ENCODE assay signal across 17 cellular contexts in genomic region chr18:26747131-26747475, GRCh38.
DNase-seq lines count a peak whose midpoint lies in the region; ATAC-seq and TF ChIP-seq lines count a peak whose summit lies in the region.
"Had no signal": no experiment of that assay in that cellular context is flagged by ENCODE, and none has a peak within 500 bp of the region (broad histone marks: within the 10 kb centered on the region; RNA-seq: fewer than 3 reads in every experiment).

No MANE protein-coding gene starts in this region.

- no TSS peak for BruUV-seq in MCF 10A (replicated peaks; lab: Mats Ljungman, UMichigan)

- H3K36me3 ChIP-seq in breast epithelium: no peaks in the 10 kb centered on the region
- no peaks in the 10 kb centered on the region for H3K36me3 ChIP-seq in SK-N-MC (ENCODE audit: insufficient read depth, low read length)
- H3K36me3 ChIP-seq: left lung had no signal

- H3K9me3 Mint-ChIP-seq in MCF 10A (ENCODE audit: unreplicated experiment): no peaks in the 10 kb centered on the region
- H3K9me3 Mint-ChIP-seq: activated B cell treated with CpG ODN at 0.5 μM for 24 hours had no signal

- H3K4me3 Mint-ChIP-seq in MCF 10A (ENCODE audit: unreplicated experiment): peak overlapping the region; percentile 40
- H3K4me3 Mint-ChIP-seq: activated B cell treated with CpG ODN at 0.5 μM for 24 hours had no signal

- no peaks in the 10 kb centered on the region for H3K9me3 ChIP-seq in breast epithelium
- no peaks in the 10 kb centered on the region for H3K9me3 ChIP-seq in SK-N-MC (ENCODE audit: low read depth, low read length)
- H3K9me3 ChIP-seq: left lung, testis had no signal

- H3K27ac Mint-ChIP-seq in MCF 10A (ENCODE audit: low read depth, unreplicated experiment): peak overlapping the region; percentile 71
- H3K27ac Mint-ChIP-seq: activated B cell treated with CpG ODN at 0.5 μM for 24 hours had no signal

- H3K27me3 ChIP-seq in breast epithelium: no peaks in the 10 kb centered on the region
- H3K27me3 ChIP-seq: left lung, testis had no signal

- intact Hi-C loops in MCF 10A (cut with micrococcal nuclease) (no loop called here), breast epithelium (cut with DNase I; ENCODE audit: low total_unique reads) (no loop called here), cardiac septum (cut with DNase I) (no loop called here)

- TF ChIP-seq CTCF in MCF 10A (IDR thresholded peaks at IDR 0.05; ENCODE audit: unreplicated experiment) (no peak), breast epithelium (IDR thresholded peaks at IDR 0.05) (no peak)

- CTCF ChIA-PET in MCF 10A (lab: Yijun Ruan, JAX): interaction anchor here (1.4 kb wide), 1 partner anchor 10 kb away, joined by 5 read pairs; no protein-coding TSS in a partner anchor

- no peaks in the 10 kb centered on the region for H3K36me3 Mint-ChIP-seq in MCF 10A (ENCODE audit: insufficient read depth, unreplicated experiment)

- no peak for TF ChIP-seq POLR2A in breast epithelium (IDR thresholded peaks at IDR 0.05)

- peaks cover 32% of the 10 kb centered on the region for H3K4me1 Mint-ChIP-seq in MCF 10A (ENCODE audit: insufficient read depth, unreplicated experiment)

- H3K27me3 Mint-ChIP-seq in MCF 10A (ENCODE audit: insufficient read depth, unreplicated experiment): no peaks in the 10 kb centered on the region

- no peak overlapping the region for H3K9ac ChIP-seq in SK-N-MC (ENCODE audit: insufficient read length)

- POLR2A ChIA-PET in MCF 10A (lab: Yijun Ruan, JAX): interaction anchor here (0.6 to 2.8 kb wide), 7 partner anchors 10 to 224 kb away, joined by 3 to 44 read pairs (median 5); no protein-coding TSS in a partner anchor

- no peak for ATAC-seq in HG02588 (IDR thresholded peaks at IDR 0.05; ENCODE audit: unreplicated experiment)

- DNase-seq in MCF 10A (ENCODE audit: unreplicated experiment): peak; percentile 54
- no peak for DNase-seq in breast epithelium (ENCODE audit: low spot score in 2 of 2)
- no peak for DNase-seq in SK-N-MC (ENCODE audit: low read depth, low spot score)
- DNase-seq in foreskin melanocyte: peak; percentile 31
- no peak for DNase-seq in NCI-H69 (lab: John Stamatoyannopoulos, UW)
- DNase-seq in ecto neural progenitor cell (ENCODE audit: low spot score): no peak
- no peak for DNase-seq in cardiac septum (ENCODE audit: low spot score)
- DNase-seq: activated B cell treated with CpG ODN at 0.5 μM for 24 hours; amygdala; COR-L47; hypothalamus; left lung; MM.1S; NCI-H2029 treated with DMSO at 0.1 percent for 48 hours; stimulated activated CD4-positive, alpha-beta T cell treated with anti-CD3 and anti-CD28 coated beads, Interleukin-1b, Interleukin-23, amount 100 ng/mL, for 48 hours; testis had no signal

- H3K4me3 ChIP-seq in breast epithelium: no peak overlapping the region
- H3K4me3 ChIP-seq in SK-N-MC: peak overlapping the region; percentile 60
- H3K4me3 ChIP-seq: left lung, testis had no signal

- peaks cover 0 to 6% of the 10 kb centered on the region in 2 donors for H3K4me1 ChIP-seq in breast epithelium

- H3K27ac ChIP-seq in breast epithelium (no peak overlapping the region), SK-N-MC (peak overlapping the region; percentile 83)
- H3K27ac ChIP-seq: left lung, testis had no signal

Comparison
In these comparisons a context has a peak if more than half of its experiments do, and no peak if none do; other contexts are left out.
1. DNase-seq: peak in MCF 10A (single experiment) and foreskin melanocyte (single experiment); none in breast epithelium (0 of 2), SK-N-MC (single experiment), NCI-H69 (single experiment), ecto neural progenitor cell (single experiment) and cardiac septum (single experiment).